Comparison of ENCODE assay signal across 19 cellular contexts in genomic region chr9:100033877-100034551, GRCh38.
DNase-seq lines count a peak whose midpoint lies in the region.
"Had no signal": no experiment of that assay in that cellular context is flagged by ENCODE, and none has a peak within 500 bp of the region (broad histone marks: within the 10 kb centered on the region; RNA-seq: fewer than 3 reads in every experiment).

No MANE protein-coding gene starts in this region.

- peaks cover 14 to 56% (median 17%) of the 10 kb centered on the region in 3 donors for H3K36me3 Mint-ChIP-seq in CD8-positive, alpha-beta memory T cell

- CTCF ChIA-PET in CD8-positive, alpha-beta memory T cell (lab: Charles Lee) = no interaction called here

- H3K27ac Mint-ChIP-seq in CD8-positive, alpha-beta memory T cell = peak overlapping the region in 3 of 8 donors; percentile 63 to 78 (median 68)
- H3K27ac Mint-ChIP-seq: CD14-positive monocyte had no signal

- POLR2A ChIA-PET in CD8-positive, alpha-beta memory T cell (lab: Charles Lee) = no interaction called here

- H3K4me3 Mint-ChIP-seq in CD8-positive, alpha-beta memory T cell = peak overlapping the region in 1 of 7 donors; percentile 48
- H3K4me3 Mint-ChIP-seq: CD14-positive monocyte had no signal

- peaks cover 0 to 7% (median 2%) of the 10 kb centered on the region in 5 donors for H3K9me3 Mint-ChIP-seq in CD8-positive, alpha-beta memory T cell

- H3K4me1 Mint-ChIP-seq in CD8-positive, alpha-beta memory T cell = peaks cover 40 to 55% (median 54%) of the 10 kb centered on the region in 3 donors

- peak overlapping the region; percentile 15 for H3K27ac ChIP-seq in CD8-positive, alpha-beta memory T cell (ENCODE audit: low read depth, low read length)
- H3K27ac ChIP-seq: RWPE1 had no signal

- no peaks in the 10 kb centered on the region for H3K9me3 ChIP-seq in CD8-positive, alpha-beta memory T cell (ENCODE audit: low read length)
- H3K9me3 ChIP-seq: BE2C had no signal

- no peak overlapping the region for H3K4me3 ChIP-seq in CD8-positive, alpha-beta memory T cell (ENCODE audit: low read length)

- peaks cover 8% of the 10 kb centered on the region for H3K4me1 ChIP-seq in CD8-positive, alpha-beta memory T cell (ENCODE audit: insufficient read depth, low read length)
- H3K4me1 ChIP-seq: BE2C had no signal

- H3K27me3 ChIP-seq in CD8-positive, alpha-beta memory T cell (ENCODE audit: insufficient read depth, low read length, poor library complexity, severe bottlenecking) = no peaks in the 10 kb centered on the region
- H3K27me3 ChIP-seq: BE2C had no signal

- no peaks in the 10 kb centered on the region for H3K27me3 Mint-ChIP-seq in CD8-positive, alpha-beta memory T cell

- H3K36me3 ChIP-seq in CD8-positive, alpha-beta memory T cell (ENCODE audit: insufficient read depth, low read length) = no peaks in the 10 kb centered on the region
- H3K36me3 ChIP-seq: BE2C had no signal

- in situ Hi-C loops in SK-MEL-5 (cut with HindIII; ENCODE audit: low pct_unique_long_range_greater_than_20kb, low sequenced_read_pairs) = no loop called here

- DNase-seq in CD8-positive, alpha-beta memory T cell = no peak
- DNase-seq in COLO829 (ENCODE audit: low spot score) (peak; percentile 6), SK-MEL-5 (ENCODE audit: low read depth, low spot score) (peak; percentile 38), dermis blood vessel endothelial cell (peak; percentile 5), MV-4-11 (lab: John Stamatoyannopoulos, UW) (no peak), NCI-H2196 (lab: John Stamatoyannopoulos, UW; ENCODE audit: unreplicated experiment) (no peak), SW480 (ENCODE audit: low spot score) (no peak)
- DNase-seq: BE2C, DMS53, H7, NCI-H1105 treated with DMSO at 0.1 percent for 48 hours, NCI-H146, NCI-H1930, NCI-H2107, NCI-H446 treated with DMSO at 0.1 percent for 48 hours, NCI-H526 treated with DMSO at 0.1 percent for 48 hours, SHP77 had no signal

Comparison
In these comparisons a context has a peak if more than half of its experiments do, and no peak if none do; other contexts are left out.
1. DNase-seq: peak in COLO829 (single experiment), SK-MEL-5 (single experiment) and dermis blood vessel endothelial cell (single experiment); none in CD8-positive, alpha-beta memory T cell (0 of 5), MV-4-11 (single experiment), NCI-H2196 (single experiment) and SW480 (single experiment).